Comparison of ENCODE assay signal across 8 cellular contexts in the genomic region with DNA sequence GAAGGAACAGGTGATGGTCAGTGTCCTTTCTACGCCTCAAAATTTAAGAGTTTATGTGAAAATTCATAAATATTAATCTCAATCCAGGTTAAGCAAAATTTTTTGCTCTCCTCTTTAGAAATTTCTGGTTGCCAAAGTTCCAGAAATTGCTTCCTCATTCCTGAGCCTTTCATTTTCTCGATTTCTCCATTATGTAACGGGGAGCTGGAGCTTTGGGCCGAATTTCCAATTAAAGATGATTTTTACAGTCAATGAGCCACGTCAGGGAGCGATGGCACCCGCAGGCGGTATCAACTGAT. TPM values are rescaled to one million over a fixed set of nuclear protein-coding genes. Genes with fewer than 3 reads are reported as not detected.
DNase-seq lines count a peak whose midpoint lies in the region; ATAC-seq, FAIRE-seq and TF ChIP-seq lines count a peak whose summit lies in the region.

No MANE protein-coding gene starts in this region.

- H3K36me3 Mint-ChIP-seq in T-helper 2 cell treated with Interferon-gamma antibody and Interleukin-4, amounts not matched to agents 5 μg/mL and 100 μg/mL, for 36 hours (ENCODE audit: low read depth): peaks cover 20% of the 10 kb centered on the region
- H3K36me3 Mint-ChIP-seq in activated naive CD8-positive, alpha-beta T cell treated with anti-CD3 and anti-CD28 coated beads, Interleukin-2, amount 50 U/mL, for 24 hours (ENCODE audit: low read depth): peaks cover 24% of the 10 kb centered on the region

- no peaks in the 10 kb centered on the region for H3K9me3 ChIP-seq in kidney (ENCODE audit: control insufficient read depth in 1 of 2, low read length in 2 of 2)

- peaks cover 4 to 7% of the 10 kb centered on the region in 2 donors for H3K4me1 ChIP-seq in kidney (ENCODE audit: control insufficient read depth in 1 of 2, insufficient read depth in 1 of 2, low read depth in 1 of 2, low read length in 2 of 2)

- no peak for DNase-seq in T-helper 2 cell treated with Interferon-gamma antibody and Interleukin-4, amounts not matched to agents 5 μg/mL and 100 μg/mL, for 36 hours (ENCODE audit: low spot score)
- DNase-seq in T-helper 2 cell (no peak), kidney (no peak), substantia nigra (lab: John Stamatoyannopoulos, UW) (no peak), NCI-H2171 (lab: John Stamatoyannopoulos, UW) (no peak), GF-D8 (lab: John Stamatoyannopoulos, UW) (no peak), activated gamma-delta T cell treated with Interleukin-2 at 50 U/mL for 16 hours (no peak)
- no peak for DNase-seq in activated naive CD8-positive, alpha-beta T cell treated with anti-CD3 and anti-CD28 coated beads, Interleukin-2, amount 50 U/mL, for 24 hours

- FAIRE-seq in kidney (lab: Jason Lieb, UNC): no peak

- no peaks in the 10 kb centered on the region for H3K9me3 Mint-ChIP-seq in T-helper 2 cell treated with Interferon-gamma antibody and Interleukin-4, amounts not matched to agents 5 μg/mL and 100 μg/mL, for 36 hours
- H3K9me3 Mint-ChIP-seq in activated naive CD8-positive, alpha-beta T cell treated with anti-CD3 and anti-CD28 coated beads, Interleukin-2, amount 50 U/mL, for 24 hours: no peaks in the 10 kb centered on the region

- peaks cover 61% of the 10 kb centered on the region for H3K4me1 Mint-ChIP-seq in T-helper 2 cell treated with Interferon-gamma antibody and Interleukin-4, amounts not matched to agents 5 μg/mL and 100 μg/mL, for 36 hours (ENCODE audit: low read depth)
- peaks cover 71% of the 10 kb centered on the region for H3K4me1 Mint-ChIP-seq in activated naive CD8-positive, alpha-beta T cell treated with anti-CD3 and anti-CD28 coated beads, Interleukin-2, amount 50 U/mL, for 24 hours

- peak overlapping the region; percentile 90 for H3K4me3 Mint-ChIP-seq in T-helper 2 cell treated with Interferon-gamma antibody and Interleukin-4, amounts not matched to agents 5 μg/mL and 100 μg/mL, for 36 hours
- peak overlapping the region; percentile 84 for H3K4me3 Mint-ChIP-seq in activated naive CD8-positive, alpha-beta T cell treated with anti-CD3 and anti-CD28 coated beads, Interleukin-2, amount 50 U/mL, for 24 hours

- peak overlapping the region; percentile 59 for H3K9ac ChIP-seq in kidney (ENCODE audit: low read length in 2 of 2)

- ATAC-seq in activated naive CD8-positive, alpha-beta T cell treated with anti-CD3 and anti-CD28 coated beads, Interleukin-2, amount 50 U/mL, for 24 hours: no peak

- intact Hi-C loops in kidney (cut with DNase I): no loop called here

- TF ChIP-seq CTCF in kidney (IDR thresholded peaks at IDR 0.05; ENCODE audit: borderline replicate concordance, extremely low read depth, insufficient read depth): no peak

- peak overlapping the region; percentile 97 for H3K27ac Mint-ChIP-seq in T-helper 2 cell treated with Interferon-gamma antibody and Interleukin-4, amounts not matched to agents 5 μg/mL and 100 μg/mL, for 36 hours
- peak overlapping the region; percentile 99 for H3K27ac Mint-ChIP-seq in activated naive CD8-positive, alpha-beta T cell treated with anti-CD3 and anti-CD28 coated beads, Interleukin-2, amount 50 U/mL, for 24 hours

- no peaks in the 10 kb centered on the region for H3K36me3 ChIP-seq in kidney (ENCODE audit: control insufficient read depth in 1 of 2, insufficient read depth in 2 of 2, low read length in 2 of 2)

- H3K27me3 Mint-ChIP-seq in T-helper 2 cell treated with Interferon-gamma antibody and Interleukin-4, amounts not matched to agents 5 μg/mL and 100 μg/mL, for 36 hours (ENCODE audit: low read depth): peaks cover 3% of the 10 kb centered on the region
- H3K27me3 Mint-ChIP-seq in activated naive CD8-positive, alpha-beta T cell treated with anti-CD3 and anti-CD28 coated beads, Interleukin-2, amount 50 U/mL, for 24 hours: no peaks in the 10 kb centered on the region

- H3K27ac ChIP-seq in kidney (ENCODE audit: low read depth in 2 of 2, low read length in 2 of 2): peak overlapping the region; percentile 76 to 78
- peak overlapping the region; percentile 96 for H3K27ac ChIP-seq in substantia nigra (ENCODE audit: low read depth, low read length, poor library complexity, severe bottlenecking)

- peak overlapping the region; percentile 68 to 73 for H3K4me3 ChIP-seq in kidney (ENCODE audit: low read length in 2 of 2)

RNA-seq across cellular contexts. Expression of a gene that starts 0.4 kb away (rescaled TPM):
- total RNA-seq in kidney: 64.2 TPM
- polyA plus RNA-seq in kidney (ENCODE audit: insufficient read depth, low read depth, low replicate concordance): 61.3 TPM

RNA-seq across cellular contexts. Expression of a gene that starts 35.8 kb away (rescaled TPM):
- not detected for total RNA-seq in kidney
- polyA plus RNA-seq in kidney (ENCODE audit: insufficient read depth, low read depth, low replicate concordance): not detected
